ENCODE assay signal across 13 cellular contexts in genomic region chr6:125717120-125717731, GRCh38. TPM values are rescaled to one million over a fixed set of nuclear protein-coding genes. Genes with fewer than 3 reads are reported as not detected.
A peak's percentile ranks its signal among the peaks of the same experiment; 100 is the strongest.
DNase-seq lines count a peak whose midpoint lies in the region; ATAC-seq and TF ChIP-seq lines count a peak whose summit lies in the region.
"Had no signal": no experiment of that assay in that cellular context is flagged by ENCODE, and none has a peak within 500 bp of the region (broad histone marks: within the 10 kb centered on the region; RNA-seq: fewer than 3 reads in every experiment).

No MANE protein-coding gene starts in this region.

- DNase-seq in GM19238 (ENCODE audit: insufficient read length, low spot score) (peak; percentile 10), NCI-H1694 (lab: John Stamatoyannopoulos, UW) (no peak), spleen (no peak), Caco-2 (no peak), NCI-H526 treated with DMSO at 0.1 percent for 48 hours (lab: John Stamatoyannopoulos, UW) (no peak)
- DNase-seq: activated CD8-positive, alpha-beta memory T cell treated with anti-CD3 and anti-CD28 coated beads, Interleukin-2, amount 10 ng/mL, durations not matched to agents 7 days and 5 days; foreskin keratinocyte; right cardiac atrium had no signal

- H3K27me3 Mint-ChIP-seq in Caco-2 (ENCODE audit: insufficient read depth, unreplicated experiment): peaks cover 7% of the 10 kb centered on the region

- no peak for TF ChIP-seq CTCF in spleen (IDR thresholded peaks at IDR 0.05 in 8 of 11, conservative IDR thresholded peaks at IDR 0.05 in 3 of 11)
- no peak for TF ChIP-seq CTCF in Caco-2 (IDR thresholded peaks at IDR 0.05; ENCODE audit: insufficient read depth in 1 of 2, low read depth in 1 of 2, low read length in 1 of 2, severe bottlenecking in 1 of 2, unreplicated experiment in 1 of 2)

- H3K9ac ChIP-seq in BLaER1: peak overlapping the region; percentile 58

- peak overlapping the region; percentile 70 for H3K27ac ChIP-seq in BLaER1
- no peak overlapping the region for H3K27ac ChIP-seq in spleen
- H3K27ac ChIP-seq: foreskin keratinocyte had no signal

- POLR2A ChIA-PET in Caco-2 (lab: Charles Lee): no interaction called here

- H3K4me1 ChIP-seq in BLaER1 (peaks cover 68% of the 10 kb centered on the region), spleen (no peaks in the 10 kb centered on the region), Caco-2 (no peaks in the 10 kb centered on the region)

- no peak overlapping the region for H3K4me3 Mint-ChIP-seq in Caco-2 (ENCODE audit: unreplicated experiment)
- H3K4me3 Mint-ChIP-seq: activated CD8-positive, alpha-beta memory T cell treated with anti-CD3 and anti-CD28 coated beads, Interleukin-2, amount 10 ng/mL, durations not matched to agents 7 days and 5 days; memory B cell had no signal

- CTCF ChIA-PET in Caco-2 (lab: Charles Lee): no interaction called here

- no peaks in the 10 kb centered on the region for H3K4me1 Mint-ChIP-seq in Caco-2 (ENCODE audit: low read depth, unreplicated experiment)

- H3K36me3 ChIP-seq in BLaER1 (no peaks in the 10 kb centered on the region), spleen (no peaks in the 10 kb centered on the region), Caco-2 (ENCODE audit: control insufficient read depth, insufficient read depth, low read length) (no peaks in the 10 kb centered on the region)

- peak overlapping the region; percentile 31 for H3K4me3 ChIP-seq in BLaER1
- no peak overlapping the region for H3K4me3 ChIP-seq in spleen
- H3K4me3 ChIP-seq in Caco-2 (ENCODE audit: low read depth, low read length): no peak overlapping the region

- ATAC-seq in HG02759 (IDR thresholded peaks at IDR 0.05; ENCODE audit: unreplicated experiment) (peak; percentile 78), HG03520 (IDR thresholded peaks at IDR 0.05; ENCODE audit: unreplicated experiment) (peak; percentile 79)
- ATAC-seq: activated CD8-positive, alpha-beta memory T cell treated with anti-CD3 and anti-CD28 coated beads, Interleukin-2, amount 10 ng/mL, durations not matched to agents 7 days and 5 days; foreskin keratinocyte; right cardiac atrium had no signal

- 40 to 56% (median 44%) methylated on average over 2 of the region's 2 CpGs for WGBS in spleen, 5 donors

- H3K9me3 ChIP-seq in BLaER1 (peaks cover 4% of the 10 kb centered on the region; the same call in 1 of the 2 replicates), spleen (no peaks in the 10 kb centered on the region), Caco-2 (no peaks in the 10 kb centered on the region)

- H3K27me3 ChIP-seq in BLaER1 (no peaks in the 10 kb centered on the region), spleen (replicated peaks in 1 of 7) (no peaks in the 10 kb centered on the region), Caco-2 (replicated peaks; ENCODE audit: control insufficient read depth, insufficient read depth, low read length) (no peaks in the 10 kb centered on the region)
- H3K27me3 ChIP-seq: foreskin keratinocyte had no signal

- no TSS peak for BruUV-seq in Caco-2 (replicated peaks; lab: Mats Ljungman, UMichigan)

- H3K36me3 Mint-ChIP-seq in Caco-2 (ENCODE audit: insufficient read depth, unreplicated experiment): no peaks in the 10 kb centered on the region
- H3K36me3 Mint-ChIP-seq: activated CD8-positive, alpha-beta memory T cell treated with anti-CD3 and anti-CD28 coated beads, Interleukin-2, amount 10 ng/mL, durations not matched to agents 7 days and 5 days had no signal

- H3K27ac Mint-ChIP-seq in Caco-2 (ENCODE audit: unreplicated experiment): no peak overlapping the region
- H3K27ac Mint-ChIP-seq: activated CD8-positive, alpha-beta memory T cell treated with anti-CD3 and anti-CD28 coated beads, Interleukin-2, amount 10 ng/mL, durations not matched to agents 7 days and 5 days; memory B cell had no signal

- TF ChIP-seq POLR2A in spleen (IDR thresholded peaks at IDR 0.05): no peak

- H4K20me1 ChIP-seq in BLaER1: no peaks in the 10 kb centered on the region

- H3K4me2 ChIP-seq in BLaER1: peak overlapping the region; percentile 91

- intact Hi-C loops in spleen (cut with DNase I; ENCODE audit: low total_unique reads): no loop called here
- intact Hi-C loops in Caco-2 (cut with micrococcal nuclease; ENCODE audit: unreplicated experiment): no loop called here

- H3K9me3 Mint-ChIP-seq in Caco-2 (ENCODE audit: unreplicated experiment): no peaks in the 10 kb centered on the region

RNA-seq across cellular contexts. Expression of gene HEY2, which starts 32.2 kb away (rescaled TPM):
- 1 to 10 TPM in 6 of 7 donors, under 1 TPM in 1; 0.72 to 3.7 (median 2.5) TPM for total RNA-seq in spleen
- polyA plus RNA-seq in spleen: 1 to 10 TPM in 2 of 3 donors, under 1 TPM in 1; 0.59 to 1.4 (median 1.3) TPM
- total RNA-seq in Caco-2 (2022): 0.12 TPM in 1 of 2 replicates, not detected in the other
- total RNA-seq: activated CD8-positive, alpha-beta memory T cell treated with anti-CD3 and anti-CD28 coated beads, Interleukin-2, amount 10 ng/mL, durations not matched to agents 7 days and 5 days; bronchial epithelial cell; foreskin keratinocyte had no signal
- polyA plus RNA-seq: foreskin keratinocyte had no signal
